In genomic region chr2:216114476-216115223, GRCh38 we compare ENCODE assay signal across 8 cellular contexts. TPM values are rescaled to one million over a fixed set of nuclear protein-coding genes. Genes with fewer than 3 reads are reported as not detected.
DNase-seq lines count a peak whose midpoint lies in the region; ATAC-seq and TF ChIP-seq lines count a peak whose summit lies in the region.

No MANE protein-coding gene starts in this region.

- 6 to 9% methylated on average over 28 of the region's 28 CpGs for WGBS in lower leg skin, 2 donors

- H3K4me1 Mint-ChIP-seq in CD14-positive monocyte = peaks cover 38% of the 10 kb centered on the region
- H3K4me1 Mint-ChIP-seq in activated CD4-positive, alpha-beta memory T cell treated with anti-CD3 and anti-CD28 coated beads for 36 hours (ENCODE audit: low read depth) = peaks cover 90% of the 10 kb centered on the region

- peak overlapping the region; percentile 78 to 83 for H3K4me3 ChIP-seq in duodenal mucosa (ENCODE audit: low read depth in 1 of 2, low read length in 2 of 2)
- peak overlapping the region; percentile 28 for H3K4me3 ChIP-seq in lower leg skin (ENCODE audit: low read depth, poor library complexity, severe bottlenecking)

- H3K9me3 ChIP-seq in duodenal mucosa (ENCODE audit: control insufficient read depth in 1 of 2, low read length in 2 of 2) = no peaks in the 10 kb centered on the region

- intact Hi-C loops in CD14-positive monocyte (cut with micrococcal nuclease) (loop anchor here (5.0 to 10.0 kb wide), 2 partner anchors 298 to 300 kb away; partner anchors contain the start of gene SMARCAL1 (in 2 of the 2)), lower leg skin (cut with DNase I; ENCODE audit: low total_unique reads) (no loop called here)
- intact Hi-C loops in activated CD4-positive, alpha-beta memory T cell treated with anti-CD3 and anti-CD28 coated beads for 36 hours (cut with micrococcal nuclease) = loop anchor here (1.0 to 10.0 kb wide), 5 partner anchors 16 to 550 kb away; partner anchors contain the start of genes RPL37A and SMARCAL1

- no peak for TF ChIP-seq POLR2A in lower leg skin (IDR thresholded peaks at IDR 0.05)

- H3K27ac Mint-ChIP-seq in CD14-positive monocyte = peak overlapping the region; percentile 96 to 100 (median 99)
- peak overlapping the region; percentile 100 for H3K27ac Mint-ChIP-seq in activated CD4-positive, alpha-beta memory T cell treated with anti-CD3 and anti-CD28 coated beads for 36 hours

- peak overlapping the region; percentile 67 to 69 for H3K9ac ChIP-seq in duodenal mucosa (ENCODE audit: low read depth in 1 of 2, low read length in 2 of 2)

- peaks cover 51 to 74% of the 10 kb centered on the region in 2 donors for H3K36me3 ChIP-seq in duodenal mucosa (ENCODE audit: control insufficient read depth in 1 of 2, insufficient read depth in 2 of 2, low read length in 2 of 2)

- CTCF ChIA-PET in activated CD4-positive, alpha-beta memory T cell treated with anti-CD3 and anti-CD28 coated beads for 36 hours (lab: Charles Lee) = interaction anchor here (0.6 to 7.6 kb wide), 20 partner anchors 9 to 109 kb away, joined by 3 to 48 read pairs (median 3); partner anchors contain the start of genes PECR and TMEM169

- POLR2A ChIA-PET in activated CD4-positive, alpha-beta memory T cell treated with anti-CD3 and anti-CD28 coated beads for 36 hours (lab: Charles Lee) = no interaction called here

- DNase-seq in CD14-positive monocyte (ENCODE audit: low spot score) (peak; percentile 99), NCI-H774 (lab: John Stamatoyannopoulos, UW) (peak; percentile 97), lower leg skin (ENCODE audit: low spot score in 2 of 2) (peak; percentile 99)
- peak; percentile 98 for DNase-seq in activated CD4-positive, alpha-beta memory T cell treated with anti-CD3 and anti-CD28 coated beads for 36 hours
- DNase-seq in stimulated activated CD4-positive, alpha-beta T cell treated with anti-CD3 and anti-CD28 coated beads, Interleukin-4, amount 100 ng/mL, for 4 hours = peak; percentile 92 to 95

- H3K36me3 Mint-ChIP-seq in CD14-positive monocyte = peaks cover 65 to 71% of the 10 kb centered on the region in 2 donors
- H3K36me3 Mint-ChIP-seq in activated CD4-positive, alpha-beta memory T cell treated with anti-CD3 and anti-CD28 coated beads for 36 hours = peaks cover 84% of the 10 kb centered on the region

- H3K9me3 Mint-ChIP-seq in CD14-positive monocyte = no peaks in the 10 kb centered on the region
- no peaks in the 10 kb centered on the region for H3K9me3 Mint-ChIP-seq in activated CD4-positive, alpha-beta memory T cell treated with anti-CD3 and anti-CD28 coated beads for 36 hours

- peak overlapping the region; percentile 51 for H3K27ac ChIP-seq in duodenal mucosa (ENCODE audit: low read depth, low read length)

- H3K4me1 ChIP-seq in duodenal mucosa (ENCODE audit: control insufficient read depth in 1 of 2, insufficient read depth in 2 of 2, low read length in 2 of 2) = peaks cover 33 to 39% of the 10 kb centered on the region in 2 donors

- ATAC-seq in GM19328 (IDR thresholded peaks at IDR 0.05; ENCODE audit: unreplicated experiment) = peak; percentile 34
- peak; percentile 45 for ATAC-seq in HG03571 (IDR thresholded peaks at IDR 0.05; ENCODE audit: unreplicated experiment)

- H3K27me3 ChIP-seq in duodenal mucosa (ENCODE audit: control insufficient read depth in 1 of 2, insufficient read depth in 2 of 2, low read length in 2 of 2) = no peaks in the 10 kb centered on the region

- no peaks in the 10 kb centered on the region for H3K27me3 Mint-ChIP-seq in CD14-positive monocyte (ENCODE audit: low read depth in 3 of 3)
- peaks cover 2% of the 10 kb centered on the region for H3K27me3 Mint-ChIP-seq in activated CD4-positive, alpha-beta memory T cell treated with anti-CD3 and anti-CD28 coated beads for 36 hours

- TF ChIP-seq CTCF in CD14-positive monocyte (IDR thresholded peaks at IDR 0.05) (peak; percentile 93), lower leg skin (IDR thresholded peaks at IDR 0.05) (peak in 1 of 3 donors; percentile 79)

- peak overlapping the region; percentile 84 to 96 for H3K4me3 Mint-ChIP-seq in CD14-positive monocyte
- peak overlapping the region; percentile 86 for H3K4me3 Mint-ChIP-seq in activated CD4-positive, alpha-beta memory T cell treated with anti-CD3 and anti-CD28 coated beads for 36 hours

RNA-seq across cellular contexts. Expression of gene XRCC5, which starts 5.5 kb away (rescaled TPM):
- polyA plus RNA-seq in CD14-positive monocyte = 100 to 1,000 TPM; 258 to 281 TPM
- 100 to 1,000 TPM; 510 to 515 TPM for total RNA-seq in activated CD4-positive, alpha-beta memory T cell treated with anti-CD3 and anti-CD28 coated beads for 36 hours
- total RNA-seq in lower leg skin = 100 to 1,000 TPM; 107 to 132 (median 116) TPM

RNA-seq across cellular contexts. Expression of gene TMEM169, which starts 32.9 kb away (rescaled TPM):
- polyA plus RNA-seq in CD14-positive monocyte = under 1 TPM; 0.74 to 0.92 TPM
- total RNA-seq in activated CD4-positive, alpha-beta memory T cell treated with anti-CD3 and anti-CD28 coated beads for 36 hours = 1 to 10 TPM; 2.0 to 2.7 TPM
- total RNA-seq in lower leg skin = under 1 TPM; 0.04 to 0.88 (median 0.36) TPM

RNA-seq across cellular contexts. Expression of gene PECR, which starts 33.0 kb away (rescaled TPM):
- polyA plus RNA-seq in CD14-positive monocyte = 10 to 100 TPM; 12.3 to 16.9 TPM
- total RNA-seq in activated CD4-positive, alpha-beta memory T cell treated with anti-CD3 and anti-CD28 coated beads for 36 hours = 10 to 100 TPM; 23.3 to 27.6 TPM
- 10 to 100 TPM in 2 of 4 donors, 1 to 10 TPM in 2; 4.8 to 14.6 (median 9.2) TPM for total RNA-seq in lower leg skin

Comparison
In these comparisons a context has a peak if more than half of its experiments do, and no peak if none do; other contexts are left out.
1. Peak in every context shown above with its lines: DNase-seq, ATAC-seq, H3K4me3 ChIP-seq and H3K27ac ChIP-seq.